Comparison of ENCODE assay signal across 8 cellular contexts in genomic region chr2:186575302-186575701, GRCh38. TPM values are rescaled to one million over a fixed set of nuclear protein-coding genes. Genes with fewer than 3 reads are reported as not detected.
DNase-seq lines count a peak whose midpoint lies in the region; ATAC-seq and TF ChIP-seq lines count a peak whose summit lies in the region.

No MANE protein-coding gene starts in this region.

- H3K9me3 Mint-ChIP-seq in CD14-positive monocyte (peaks cover 0 to 2% (median 0%) of the 10 kb centered on the region in 7 donors), GM23338 (no peaks in the 10 kb centered on the region)

- H3K27me3 Mint-ChIP-seq in CD14-positive monocyte (ENCODE audit: low read depth in 3 of 3) (peaks cover 0 to 5% (median 2%) of the 10 kb centered on the region in 3 donors), GM23338 (ENCODE audit: insufficient read depth, low read depth, poor library complexity) (peaks cover 2% of the 10 kb centered on the region)

- H3K4me3 Mint-ChIP-seq in CD14-positive monocyte = no peak overlapping the region
- no peak overlapping the region for H3K4me3 Mint-ChIP-seq in GM23338

- H2AFZ ChIP-seq in GM23338 = no peak overlapping the region

- H3K4me1 Mint-ChIP-seq in CD14-positive monocyte (peaks cover 8% of the 10 kb centered on the region), GM23338 (peaks cover 9% of the 10 kb centered on the region)

- intact Hi-C loops in CD14-positive monocyte (cut with micrococcal nuclease) = no loop called here

- no peaks in the 10 kb centered on the region for H3K36me3 Mint-ChIP-seq in CD14-positive monocyte
- H3K36me3 Mint-ChIP-seq in GM23338 (ENCODE audit: low read depth) = no peaks in the 10 kb centered on the region

- H3K36me3 ChIP-seq in GM23338 (ENCODE audit: insufficient read depth) = no peaks in the 10 kb centered on the region
- H3K36me3 ChIP-seq in muscle layer of duodenum (ENCODE audit: control insufficient read depth in 1 of 2, insufficient read depth in 2 of 2, low read length in 2 of 2) = peaks cover 0 to 3% of the 10 kb centered on the region in 2 donors

- ATAC-seq in GM23338 = peak; percentile 51
- no peak for ATAC-seq in GM21515 (IDR thresholded peaks at IDR 0.05; ENCODE audit: unreplicated experiment)
- ATAC-seq in GM19324 (IDR thresholded peaks at IDR 0.05; ENCODE audit: low FRiP score, unreplicated experiment) = no peak

- TF ChIP-seq CTCF in CD14-positive monocyte (IDR thresholded peaks at IDR 0.05) = no peak
- TF ChIP-seq CTCF in GM23338 (conservative IDR thresholded peaks at IDR 0.05; ENCODE audit: low read depth in 2 of 2) = no peak

- H4K20me1 ChIP-seq in GM23338 (replicated peaks; ENCODE audit: insufficient read depth) = no peaks in the 10 kb centered on the region

- no peak overlapping the region for H3K4me2 ChIP-seq in GM23338

- H3K79me2 ChIP-seq in GM23338 (replicated peaks; ENCODE audit: insufficient read depth) = no peaks in the 10 kb centered on the region

- H3K27ac ChIP-seq in GM23338 (ENCODE audit: low read depth) = no peak overlapping the region
- peak overlapping the region; percentile 60 for H3K27ac ChIP-seq in muscle layer of duodenum (ENCODE audit: low read length)

- peaks cover 7% of the 10 kb centered on the region; the same call in 1 of the 2 replicates for H3K4me1 ChIP-seq in GM23338 (ENCODE audit: insufficient read depth)
- peaks cover 9 to 12% of the 10 kb centered on the region in 2 donors for H3K4me1 ChIP-seq in muscle layer of duodenum (ENCODE audit: control insufficient read depth in 1 of 2, insufficient read depth in 2 of 2, low read length in 2 of 2)

- no peaks in the 10 kb centered on the region for H3K9me3 ChIP-seq in muscle layer of duodenum (ENCODE audit: control insufficient read depth in 1 of 2, low read length in 2 of 2)

- peak; percentile 80 for DNase-seq in CD14-positive monocyte (ENCODE audit: low spot score)
- DNase-seq in GM23338 (ENCODE audit: low spot score) = peak; percentile 49
- DNase-seq in NOMO-1 (lab: John Stamatoyannopoulos, UW; ENCODE audit: unreplicated experiment in 2 of 2) = peak; percentile 62 to 85
- peak; percentile 99 for DNase-seq in dermis blood vessel endothelial cell
- DNase-seq in activated effector memory CD4-positive, alpha-beta T cell treated with Interleukin-2 at 50 U/mL for 16 hours = no peak

- H3K9me2 ChIP-seq in GM23338 (ENCODE audit: insufficient read depth) = no peaks in the 10 kb centered on the region

- no peaks in the 10 kb centered on the region for H3F3A ChIP-seq in GM23338 (replicated peaks; ENCODE audit: low read depth)

- H3K27me3 ChIP-seq in GM23338 (ENCODE audit: insufficient read depth) (no peaks in the 10 kb centered on the region), muscle layer of duodenum (ENCODE audit: low read depth, low read length) (no peaks in the 10 kb centered on the region)

- H3K27ac Mint-ChIP-seq in CD14-positive monocyte = peak overlapping the region in 2 of 7 donors; percentile 14 to 18
- H3K27ac Mint-ChIP-seq in GM23338 = 0 out of 2 replicates have a peak overlapping the region, but pooled peaks have one; percentile 54

- H3K4me3 ChIP-seq in GM23338 (no peak overlapping the region), muscle layer of duodenum (ENCODE audit: low read depth in 1 of 2, low read length in 2 of 2) (no peak overlapping the region)

TF ChIP-seq in GM23338, 12 proteins besides CTCF, POLR2A, EP300 and RAD21:
- TF ChIP-seq EZH2 (IDR thresholded peaks at IDR 0.05; ENCODE audit: low read depth, unreplicated experiment) = no peak
- no peak for TF ChIP-seq REST (IDR thresholded peaks at IDR 0.05; ENCODE audit: unreplicated experiment)

RNA-seq across cellular contexts. Expression of gene ITGAV, which starts 14.6 kb away (rescaled TPM):
- polyA plus RNA-seq in CD14-positive monocyte (1 to 10 TPM; 4.9 to 6.0 TPM), GM23338 (2016; fragmentation: Nextera tagmentation; extraction: Ambion mirVana) (8.0 and 9.1 TPM in 2 replicates)
- 50.8 and 56.5 TPM in 2 replicates for total RNA-seq in GM23338 (2014; rRNA removed; shearing (Covaris generic))
- total RNA-seq in dermis blood vessel endothelial cell = 182 and 188 TPM in 2 replicates
